In the genomic region with DNA sequence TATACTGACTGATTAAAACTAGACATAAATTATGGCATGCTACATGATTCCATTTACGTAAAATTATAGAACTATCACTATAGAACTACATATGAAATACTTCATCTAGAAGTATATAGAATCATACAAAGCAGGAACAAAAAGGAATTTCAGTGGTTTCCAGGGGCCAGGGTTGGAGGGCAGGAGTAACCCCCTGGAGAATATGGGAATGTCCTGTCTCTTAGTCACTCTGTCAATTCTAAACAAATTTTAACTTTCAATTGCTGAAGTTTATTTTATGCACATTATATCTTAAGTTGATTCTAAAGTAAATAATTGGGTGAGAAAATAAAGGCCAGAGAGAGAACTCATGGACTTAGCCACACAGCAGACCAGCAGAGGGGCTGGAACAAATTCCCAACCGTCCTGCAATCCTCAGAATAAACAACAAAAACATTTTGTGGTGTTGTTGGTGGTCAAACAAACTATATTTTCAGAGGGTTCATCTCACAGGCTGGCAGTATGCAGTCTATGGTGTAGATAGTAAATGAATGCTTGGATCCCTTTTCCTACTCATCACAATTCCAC, we compare ENCODE assay signal across 11 cellular contexts.
"Had no signal": no experiment of that assay in that cellular context is flagged by ENCODE, and none has a peak within 500 bp of the region (broad histone marks: within the 10 kb centered on the region; RNA-seq: fewer than 3 reads in every experiment).

No MANE protein-coding gene starts in this region.

- H3K27me3 ChIP-seq: esophagus muscularis mucosa, left lung had no signal

- DNase-seq: activated CD4-positive, alpha-beta T cell treated with anti-CD3 and anti-CD28 coated beads, Interleukin-2, amount 50 U/mL, for 1 hour; activated naive CD4-positive, alpha-beta T cell treated with anti-CD3 and anti-CD28 coated beads, Interleukin-2, amount 50 U/mL, for 16 hours; islet precursor cell; left lung; nucleus accumbens; stimulated activated CD4-positive, alpha-beta T cell treated with anti-CD3 and anti-CD28 coated beads, Interleukin-2, amount 100 ng/mL, for 48 hours; T-helper 2 cell had no signal

- H3K9me3 ChIP-seq: esophagus muscularis mucosa, prostate gland had no signal

- H3K4me3 Mint-ChIP-seq: memory B cell; natural killer cell treated with Interleukin-12 subunit alpha and Interleukin-12 subunit beta and Interleukin-15 and Interleukin-18, amount 100 ng/mL, for 72 hours had no signal

- H3K27ac ChIP-seq: esophagus muscularis mucosa, left lung, prostate gland had no signal

- H3K36me3 ChIP-seq: esophagus muscularis mucosa, left lung, prostate gland had no signal

- H3K27me3 Mint-ChIP-seq: memory B cell; natural killer cell treated with Interleukin-12 subunit alpha and Interleukin-12 subunit beta and Interleukin-15 and Interleukin-18, amount 100 ng/mL, for 72 hours had no signal

- H3K4me1 Mint-ChIP-seq: memory B cell had no signal

- H3K36me3 Mint-ChIP-seq: memory B cell had no signal

- H3K4me3 ChIP-seq: esophagus muscularis mucosa, left lung, prostate gland had no signal

- H3K27ac Mint-ChIP-seq: memory B cell; natural killer cell treated with Interleukin-12 subunit alpha and Interleukin-12 subunit beta and Interleukin-15 and Interleukin-18, amount 100 ng/mL, for 72 hours had no signal

- H3K4me1 ChIP-seq: left lung, prostate gland had no signal
